Comparison of ENCODE assay signal across 1 cellular context in the genomic region with DNA sequence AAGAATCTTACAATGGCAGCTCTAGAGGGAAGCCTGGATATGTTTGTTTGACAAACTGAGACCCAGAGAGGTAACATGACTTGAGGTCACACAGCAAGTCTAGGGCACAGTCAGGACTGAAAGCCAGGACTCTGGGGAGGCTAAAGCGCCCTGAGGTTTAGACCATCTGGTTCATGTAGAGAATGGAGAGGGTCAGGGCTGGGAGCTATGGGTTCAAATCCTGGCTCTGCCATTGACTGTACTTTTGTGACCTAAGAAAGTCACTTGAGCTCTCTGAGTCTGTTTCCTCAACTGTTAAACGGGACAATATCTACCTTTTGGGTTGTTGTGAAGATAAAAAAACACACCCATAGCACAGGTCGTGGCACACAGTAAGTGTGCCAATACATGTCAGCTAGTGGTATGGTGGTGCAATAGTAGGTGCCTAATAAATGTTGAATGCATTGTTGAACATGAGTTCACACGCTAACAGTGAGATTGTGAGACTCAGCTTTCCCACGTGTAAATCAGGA.
TF ChIP-seq lines count a peak whose summit lies in the region.

No MANE protein-coding gene starts in this region.

TF ChIP-seq in HepG2, 621 proteins besides CTCF, POLR2A, EP300 and RAD21 (continued from another document and continues in another):
- TF ChIP-seq, protein P1, sequence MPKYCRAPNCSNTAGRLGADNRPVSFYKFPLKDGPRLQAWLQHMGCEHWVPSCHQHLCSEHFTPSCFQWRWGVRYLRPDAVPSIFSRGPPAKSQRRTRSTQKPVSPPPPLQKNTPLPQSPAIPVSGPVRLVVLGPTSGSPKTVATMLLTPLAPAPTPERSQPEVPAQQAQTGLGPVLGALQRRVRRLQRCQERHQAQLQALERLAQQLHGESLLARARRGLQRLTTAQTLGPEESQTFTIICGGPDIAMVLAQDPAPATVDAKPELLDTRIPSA (CRISPR knock-in tag; IDR thresholded peaks at IDR 0.05; ENCODE audit: borderline replicate concordance): no peak
- TF ChIP-seq HHEX (CRISPR knock-in tag; IDR thresholded peaks at IDR 0.05) (no peak), RNF219 (CRISPR knock-in tag; IDR thresholded peaks at IDR 0.05) (no peak), ZNF547 (CRISPR knock-in tag; IDR thresholded peaks at IDR 0.05) (no peak; the same call in 1 of the 2 replicates), ZNF773 (CRISPR knock-in tag; IDR thresholded peaks at IDR 0.05; ENCODE audit: borderline replicate concordance) (no peak), ZNF557 (CRISPR knock-in tag; IDR thresholded peaks at IDR 0.05) (0 out of 2 replicates have a peak, but pooled peaks have one; percentile 56), ZNF230 (CRISPR knock-in tag; IDR thresholded peaks at IDR 0.05) (no peak), ZNF777 (CRISPR knock-in tag; IDR thresholded peaks at IDR 0.05) (0 out of 2 replicates have a peak, but pooled peaks have one; percentile 6), ZNF256 (CRISPR knock-in tag; conservative IDR thresholded peaks at IDR 0.05) (no peak), ZNF350 (CRISPR knock-in tag; IDR thresholded peaks at IDR 0.05; ENCODE audit: borderline replicate concordance, low read depth) (no peak), ZNF850 (CRISPR knock-in tag; conservative IDR thresholded peaks at IDR 0.05) (no peak), FLYWCH1 (CRISPR knock-in tag; IDR thresholded peaks at IDR 0.05) (no peak; the same call in 1 of the 2 replicates), SETDB1 (CRISPR knock-in tag; IDR thresholded peaks at IDR 0.05; ENCODE audit: borderline replicate concordance) (no peak), ZNF567 (CRISPR knock-in tag; IDR thresholded peaks at IDR 0.05; ENCODE audit: borderline replicate concordance) (no peak; the same call in 1 of the 2 replicates), SNAPC2 (CRISPR knock-in tag; IDR thresholded peaks at IDR 0.05) (0 out of 2 replicates have a peak, but pooled peaks have one; percentile 16), FOXA3 (CRISPR knock-in tag; IDR thresholded peaks at IDR 0.05) (no peak), FIP1L1 (IDR thresholded peaks at IDR 0.05; ENCODE audit: borderline replicate concordance, insufficient read depth, low read depth, low read length) (no peak), NFRKB (IDR thresholded peaks at IDR 0.05) (no peak), HNRNPLL (IDR thresholded peaks at IDR 0.05; ENCODE audit: low read depth, low read length, poor library complexity, severe bottlenecking) (no peak), CHCHD3 (CRISPR knock-in tag; IDR thresholded peaks at IDR 0.05) (no peak), KAT7 (CRISPR knock-in tag; IDR thresholded peaks at IDR 0.05; ENCODE audit: borderline replicate concordance) (no peak), ZNF563 (CRISPR knock-in tag; IDR thresholded peaks at IDR 0.05) (no peak), DNMT3B (CRISPR knock-in tag; conservative IDR thresholded peaks at IDR 0.05) (no peak), ZNF501 (CRISPR knock-in tag; IDR thresholded peaks at IDR 0.05) (0 out of 2 replicates have a peak, but pooled peaks have one; percentile 8), RFX3 (CRISPR knock-in tag; IDR thresholded peaks at IDR 0.05) (no peak), KMT2A (CRISPR knock-in tag; IDR thresholded peaks at IDR 0.05) (no peak), ZNF790 (CRISPR knock-in tag; IDR thresholded peaks at IDR 0.05; ENCODE audit: borderline replicate concordance) (no peak), ZSCAN22 (CRISPR knock-in tag; IDR thresholded peaks at IDR 0.05) (peak; percentile 49; the same call in 1 of the 2 replicates), RARG (CRISPR knock-in tag; IDR thresholded peaks at IDR 0.05; ENCODE audit: low read depth) (no peak), THAP11 (CRISPR knock-in tag; IDR thresholded peaks at IDR 0.05) (no peak), ZC3H13 (CRISPR knock-in tag; IDR thresholded peaks at IDR 0.05) (no peak), ZNF451 (CRISPR knock-in tag; IDR thresholded peaks at IDR 0.05) (no peak), GFI1 (CRISPR knock-in tag; IDR thresholded peaks at IDR 0.05; ENCODE audit: borderline replicate concordance) (no peak), MLX (CRISPR knock-in tag; IDR thresholded peaks at IDR 0.05) (no peak; the same call in 1 of the 2 replicates), ZNF546 (CRISPR knock-in tag; conservative IDR thresholded peaks at IDR 0.05) (no peak), ONECUT2 (CRISPR knock-in tag; IDR thresholded peaks at IDR 0.05) (no peak), SRSF4 (IDR thresholded peaks at IDR 0.05; ENCODE audit: low read depth, low read length, poor library complexity, severe bottlenecking) (no peak), RFXANK (CRISPR knock-in tag; IDR thresholded peaks at IDR 0.05) (no peak), EZH2 (conservative IDR thresholded peaks at IDR 0.05; ENCODE audit: low read depth, low read length) (no peak), THRA (CRISPR knock-in tag; IDR thresholded peaks at IDR 0.05; ENCODE audit: borderline replicate concordance) (no peak), ETV6 (CRISPR knock-in tag; conservative IDR thresholded peaks at IDR 0.05) (no peak; the same call in 1 of the 2 replicates), CBX5 (CRISPR knock-in tag; IDR thresholded peaks at IDR 0.05; ENCODE audit: borderline replicate concordance) (no peak; the same call in 1 of the 2 replicates), JARID2 (CRISPR knock-in tag; IDR thresholded peaks at IDR 0.05; ENCODE audit: insufficient replicate concordance) (no peak), CAMTA2 (CRISPR knock-in tag; IDR thresholded peaks at IDR 0.05; ENCODE audit: borderline replicate concordance) (0 out of 2 replicates have a peak, but pooled peaks have one; percentile 34), PAXIP1 (CRISPR knock-in tag; conservative IDR thresholded peaks at IDR 0.05) (no peak), ZNF782 (CRISPR knock-in tag; IDR thresholded peaks at IDR 0.05; ENCODE audit: borderline replicate concordance) (no peak), PREB (CRISPR knock-in tag; IDR thresholded peaks at IDR 0.05) (no peak), SP2 (CRISPR knock-in tag; IDR thresholded peaks at IDR 0.05) (no peak)
- TF ChIP-seq, protein P2, sequence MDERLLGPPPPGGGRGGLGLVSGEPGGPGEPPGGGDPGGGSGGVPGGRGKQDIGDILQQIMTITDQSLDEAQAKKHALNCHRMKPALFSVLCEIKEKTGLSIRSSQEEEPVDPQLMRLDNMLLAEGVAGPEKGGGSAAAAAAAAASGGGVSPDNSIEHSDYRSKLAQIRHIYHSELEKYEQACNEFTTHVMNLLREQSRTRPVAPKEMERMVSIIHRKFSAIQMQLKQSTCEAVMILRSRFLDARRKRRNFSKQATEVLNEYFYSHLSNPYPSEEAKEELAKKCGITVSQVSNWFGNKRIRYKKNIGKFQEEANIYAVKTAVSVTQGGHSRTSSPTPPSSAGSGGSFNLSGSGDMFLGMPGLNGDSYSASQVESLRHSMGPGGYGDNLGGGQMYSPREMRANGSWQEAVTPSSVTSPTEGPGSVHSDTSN (CRISPR knock-in tag; IDR thresholded peaks at IDR 0.05): no peak
- TF ChIP-seq, protein P3, sequence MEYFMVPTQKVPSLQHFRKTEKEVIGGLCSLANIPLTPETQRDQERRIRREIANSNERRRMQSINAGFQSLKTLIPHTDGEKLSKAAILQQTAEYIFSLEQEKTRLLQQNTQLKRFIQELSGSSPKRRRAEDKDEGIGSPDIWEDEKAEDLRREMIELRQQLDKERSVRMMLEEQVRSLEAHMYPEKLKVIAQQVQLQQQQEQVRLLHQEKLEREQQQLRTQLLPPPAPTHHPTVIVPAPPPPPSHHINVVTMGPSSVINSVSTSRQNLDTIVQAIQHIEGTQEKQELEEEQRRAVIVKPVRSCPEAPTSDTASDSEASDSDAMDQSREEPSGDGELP (IDR thresholded peaks at IDR 0.05; ENCODE audit: borderline replicate concordance, low read depth): no peak
- TF ChIP-seq, protein P4, sequence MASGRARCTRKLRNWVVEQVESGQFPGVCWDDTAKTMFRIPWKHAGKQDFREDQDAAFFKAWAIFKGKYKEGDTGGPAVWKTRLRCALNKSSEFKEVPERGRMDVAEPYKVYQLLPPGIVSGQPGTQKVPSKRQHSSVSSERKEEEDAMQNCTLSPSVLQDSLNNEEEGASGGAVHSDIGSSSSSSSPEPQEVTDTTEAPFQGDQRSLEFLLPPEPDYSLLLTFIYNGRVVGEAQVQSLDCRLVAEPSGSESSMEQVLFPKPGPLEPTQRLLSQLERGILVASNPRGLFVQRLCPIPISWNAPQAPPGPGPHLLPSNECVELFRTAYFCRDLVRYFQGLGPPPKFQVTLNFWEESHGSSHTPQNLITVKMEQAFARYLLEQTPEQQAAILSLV (CRISPR knock-in tag; IDR thresholded peaks at IDR 0.05; ENCODE audit: borderline replicate concordance): no peak; the same call in 1 of the 2 replicates
- TF ChIP-seq, protein P5, sequence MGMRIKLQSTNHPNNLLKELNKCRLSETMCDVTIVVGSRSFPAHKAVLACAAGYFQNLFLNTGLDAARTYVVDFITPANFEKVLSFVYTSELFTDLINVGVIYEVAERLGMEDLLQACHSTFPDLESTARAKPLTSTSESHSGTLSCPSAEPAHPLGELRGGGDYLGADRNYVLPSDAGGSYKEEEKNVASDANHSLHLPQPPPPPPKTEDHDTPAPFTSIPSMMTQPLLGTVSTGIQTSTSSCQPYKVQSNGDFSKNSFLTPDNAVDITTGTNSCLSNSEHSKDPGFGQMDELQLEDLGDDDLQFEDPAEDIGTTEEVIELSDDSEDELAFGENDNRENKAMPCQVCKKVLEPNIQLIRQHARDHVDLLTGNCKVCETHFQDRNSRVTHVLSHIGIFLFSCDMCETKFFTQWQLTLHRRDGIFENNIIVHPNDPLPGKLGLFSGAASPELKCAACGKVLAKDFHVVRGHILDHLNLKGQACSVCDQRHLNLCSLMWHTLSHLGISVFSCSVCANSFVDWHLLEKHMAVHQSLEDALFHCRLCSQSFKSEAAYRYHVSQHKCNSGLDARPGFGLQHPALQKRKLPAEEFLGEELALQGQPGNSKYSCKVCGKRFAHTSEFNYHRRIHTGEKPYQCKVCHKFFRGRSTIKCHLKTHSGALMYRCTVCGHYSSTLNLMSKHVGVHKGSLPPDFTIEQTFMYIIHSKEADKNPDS (CRISPR knock-in tag; IDR thresholded peaks at IDR 0.05): peak; percentile 72; the same call in 1 of the 2 replicates
- TF ChIP-seq, protein P6, sequence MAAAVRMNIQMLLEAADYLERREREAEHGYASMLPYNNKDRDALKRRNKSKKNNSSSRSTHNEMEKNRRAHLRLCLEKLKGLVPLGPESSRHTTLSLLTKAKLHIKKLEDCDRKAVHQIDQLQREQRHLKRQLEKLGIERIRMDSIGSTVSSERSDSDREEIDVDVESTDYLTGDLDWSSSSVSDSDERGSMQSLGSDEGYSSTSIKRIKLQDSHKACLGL (CRISPR knock-in tag; IDR thresholded peaks at IDR 0.05): no peak; the same call in 1 of the 2 replicates
